In genomic region chr16:2008631-2009301, GRCh38 we compare ENCODE assay signal across 6 cellular contexts. TPM values are rescaled to one million over a fixed set of nuclear protein-coding genes. Genes with fewer than 3 reads are reported as not detected.
DNase-seq lines count a peak whose midpoint lies in the region; ATAC-seq lines count a peak whose summit lies in the region.

No MANE protein-coding gene starts in this region.

- WGBS in adipose tissue, 3 donors: 1 to 2% (median 1%) methylated on average over 28 to 29 of the region's 29 CpGs

- peak; percentile 40 to 60 for DNase-seq in stimulated activated CD4-positive, alpha-beta T cell treated with anti-CD3 and anti-CD28 coated beads, Interleukin-2, amount 100 ng/mL, for 24 hours
- DNase-seq in stimulated activated CD4-positive, alpha-beta T cell treated with anti-CD3 and anti-CD28 coated beads, Interleukin-2, amount 100 ng/mL, for 48 hours: no peak
- no peak for DNase-seq in activated gamma-delta T cell treated with Interleukin-2 at 50 U/mL for 16 hours

- H3K4me1 ChIP-seq in muscle layer of duodenum (ENCODE audit: control insufficient read depth in 1 of 2, insufficient read depth in 2 of 2, low read length in 2 of 2): peaks cover 26 to 61% of the 10 kb centered on the region in 2 donors

- ATAC-seq in GM18517 (IDR thresholded peaks at IDR 0.05; ENCODE audit: unreplicated experiment): no peak

- peak overlapping the region; percentile 80 to 87 for H3K4me3 ChIP-seq in muscle layer of duodenum (ENCODE audit: low read depth in 1 of 2, low read length in 2 of 2)

- H3K27me3 ChIP-seq in muscle layer of duodenum (ENCODE audit: low read depth, low read length): no peaks in the 10 kb centered on the region

- H3K9me3 ChIP-seq in muscle layer of duodenum (ENCODE audit: control insufficient read depth in 1 of 2, low read length in 2 of 2): no peaks in the 10 kb centered on the region

- H3K36me3 ChIP-seq in muscle layer of duodenum (ENCODE audit: control insufficient read depth in 1 of 2, insufficient read depth in 2 of 2, low read length in 2 of 2): no peaks in the 10 kb centered on the region

- H3K27ac ChIP-seq in adipose tissue (ENCODE audit: low read depth, low read length) (peak overlapping the region; percentile 73), muscle layer of duodenum (ENCODE audit: low read length) (peak overlapping the region; percentile 81)

RNA-seq across cellular contexts. Expression of gene ZNF598, which starts 0.9 kb away (rescaled TPM):
- polyA plus RNA-seq in adipose tissue: 10 to 100 TPM; 24.1 to 45.6 (median 42.5) TPM

RNA-seq across cellular contexts. Expression of gene NPW, which starts 10.8 kb away (rescaled TPM):
- under 1 TPM in 2 of 3 donors, not detected in 1; 0.54 to 0.68 TPM for polyA plus RNA-seq in adipose tissue

RNA-seq across cellular contexts. Expression of gene NHERF2, which starts 17.9 kb away (rescaled TPM):
- polyA plus RNA-seq in adipose tissue: 100 to 1,000 TPM in 2 of 3 donors, 10 to 100 TPM in 1; 28.8 to 317 (median 232) TPM

RNA-seq across cellular contexts. Expression of gene SYNGR3, which starts 19.0 kb away (rescaled TPM):
- under 1 TPM in 2 of 3 donors, not detected in 1; 0.24 to 0.43 TPM for polyA plus RNA-seq in adipose tissue

RNA-seq across cellular contexts. Expression of gene GFER, which starts 24.8 kb away (rescaled TPM):
- 10 to 100 TPM; 21.0 to 40.4 (median 30.8) TPM for polyA plus RNA-seq in adipose tissue

Comparison
In these comparisons a context has a peak if more than half of its experiments do, and no peak if none do; other contexts are left out.
1. DNase-seq: peak in stimulated activated CD4-positive, alpha-beta T cell treated with anti-CD3 and anti-CD28 coated beads, Interleukin-2, amount 100 ng/mL, for 24 hours (2 of 2); none in stimulated activated CD4-positive, alpha-beta T cell treated with anti-CD3 and anti-CD28 coated beads, Interleukin-2, amount 100 ng/mL, for 48 hours (0 of 2) and activated gamma-delta T cell treated with Interleukin-2 at 50 U/mL for 16 hours (single experiment).